In genomic region chrX:78543281-78543680, GRCh38 we compare ENCODE assay signal across 37 cellular contexts.
DNase-seq lines count a peak whose midpoint lies in the region; ATAC-seq, FAIRE-seq and TF ChIP-seq lines count a peak whose summit lies in the region.
"Had no signal": no experiment of that assay in that cellular context is flagged by ENCODE, and none has a peak within 500 bp of the region (broad histone marks: within the 10 kb centered on the region; RNA-seq: fewer than 3 reads in every experiment).

No MANE protein-coding gene starts in this region.

- no peak for TF ChIP-seq RAD21 in GM12878 (IDR thresholded peaks at IDR 0.05; ENCODE audit: insufficient read depth, low read depth, low read length)

- H2BK120ac ChIP-seq in trophoblast cell (ENCODE audit: insufficient read depth, low read length, poor library complexity), result no peak overlapping the region

- H4K20me1 ChIP-seq in astrocyte (ENCODE audit: insufficient read depth, low read length) (no peaks in the 10 kb centered on the region), GM12878 (ENCODE audit: control insufficient read depth, insufficient read depth) (no peaks in the 10 kb centered on the region)
- H4K20me1 ChIP-seq: BLaER1; BLaER1 treated with 17β-estradiol and CSF1 and Interleukin-3, amounts not matched to agents 10 nM and 100 nM had no signal

- POLR2A ChIA-PET in HEK293 (lab: Yijun Ruan, JAX) (interaction anchor here (0.6 kb wide), 1 partner anchor 552 kb away, joined by 4 read pairs; no protein-coding TSS in a partner anchor), GM12878 (lab: Charles Lee) (no interaction called here)

- intact Hi-C loops in GM12878 (cut with micrococcal nuclease; ENCODE audit: unreplicated experiment) (no loop called here), lower lobe of right lung (cut with DNase I) (no loop called here)

- FAIRE-seq in astrocyte (lab: Jason Lieb, UNC) (peak; percentile 78), GM12878 (lab: Jason Lieb, UNC) (no peak)
- FAIRE-seq: A204.1, D721Med had no signal

- no peak overlapping the region for H4K8ac ChIP-seq in trophoblast cell (ENCODE audit: low read depth, low read length)

- no peak overlapping the region for H3K4me2 ChIP-seq in astrocyte (ENCODE audit: low read length)
- H3K4me2 ChIP-seq in GM12878 (ENCODE audit: control insufficient read depth, insufficient read depth), result no peak overlapping the region
- no peak overlapping the region for H3K4me2 ChIP-seq in trophoblast cell (ENCODE audit: low read length)
- H3K4me2 ChIP-seq: A549; BLaER1; BLaER1 treated with 17β-estradiol and CSF1 and Interleukin-3, amounts not matched to agents 10 nM and 100 nM had no signal

- no peak overlapping the region for H3K4me3 Mint-ChIP-seq in astrocyte (ENCODE audit: unreplicated experiment)
- H3K4me3 Mint-ChIP-seq in activated T-cell treated with anti-CD3 and anti-CD28 coated beads, Interleukin-2, amount 50 U/mL, for 24 hours, result no peak overlapping the region
- H3K4me3 Mint-ChIP-seq: B cell; CD14-positive monocyte; CD4-positive, alpha-beta memory T cell; CD4-positive, alpha-beta T cell; CD4-positive, CD25-positive, alpha-beta regulatory T cell; CD8-positive, alpha-beta memory T cell; CD8-positive, alpha-beta T cell had no signal

- no TSS peak for BruUV-seq in GM12878 (replicated peaks; lab: Mats Ljungman, UMichigan)

- H3K9me3 ChIP-seq in HEK293 (ENCODE audit: control insufficient read depth, insufficient read depth, low read depth, low read length) (peaks cover 3% of the 10 kb centered on the region), adipocyte (ENCODE audit: control insufficient read depth, low read length) (peaks cover 41% of the 10 kb centered on the region), astrocyte (ENCODE audit: insufficient read depth, low read depth, low read length) (no peaks in the 10 kb centered on the region), GM12878 (replicated peaks; ENCODE audit: control insufficient read depth, insufficient read depth, low read length) (no peaks in the 10 kb centered on the region; the same call in 2 of the 3 replicates), lower lobe of right lung (no peaks in the 10 kb centered on the region), trophoblast cell (ENCODE audit: insufficient read depth, low read depth, low read length) (no peaks in the 10 kb centered on the region)
- H3K9me3 ChIP-seq: A549, BE2C, Caco-2 had no signal

- H3K27me3 ChIP-seq in adipocyte (replicated peaks; ENCODE audit: control insufficient read depth, insufficient read depth, low read length) (no peaks in the 10 kb centered on the region), astrocyte (ENCODE audit: insufficient read depth, low read length) (no peaks in the 10 kb centered on the region), GM12878 (replicated peaks in 1 of 2; ENCODE audit: control insufficient read depth in 2 of 2, insufficient read depth in 2 of 2, low read length in 1 of 2) (no peaks in the 10 kb centered on the region), lower lobe of right lung (ENCODE audit: low read depth) (no peaks in the 10 kb centered on the region), trophoblast cell (ENCODE audit: insufficient read depth, low read length) (no peaks in the 10 kb centered on the region)
- H3K27me3 ChIP-seq: BE2C had no signal

- H3K4me1 ChIP-seq in HEK293 (ENCODE audit: control insufficient read depth, insufficient read depth, low read length), result no peaks in the 10 kb centered on the region
- H3K4me1 ChIP-seq in adipocyte (ENCODE audit: control insufficient read depth, insufficient read depth, low read length), result no peaks in the 10 kb centered on the region
- H3K4me1 ChIP-seq in astrocyte (ENCODE audit: insufficient read depth, low read length), result no peaks in the 10 kb centered on the region
- H3K4me1 ChIP-seq in GM12878 (ENCODE audit: control insufficient read depth, insufficient read depth, low read length), result no peaks in the 10 kb centered on the region
- H3K4me1 ChIP-seq in lower lobe of right lung, result no peaks in the 10 kb centered on the region
- H3K4me1 ChIP-seq in trophoblast cell (ENCODE audit: control insufficient read depth in 1 of 2, insufficient read depth in 2 of 2, low read length in 2 of 2), result no peaks in the 10 kb centered on the region
- H3K4me1 ChIP-seq: A549; BE2C; BLaER1; BLaER1 treated with 17β-estradiol and CSF1 and Interleukin-3, amounts not matched to agents 10 nM and 100 nM; Caco-2 had no signal

- TF ChIP-seq POLR2A in GM12878 (IDR thresholded peaks at IDR 0.05; ENCODE audit: low read depth, low read length), result no peak

- H3K27ac ChIP-seq in HEK293 (ENCODE audit: extremely low read depth, low read depth, low read length) (no peak overlapping the region), astrocyte (ENCODE audit: low read depth, low read length) (no peak overlapping the region), GM12878 (ENCODE audit: control insufficient read depth, insufficient read depth) (no peak overlapping the region), lower lobe of right lung (no peak overlapping the region), trophoblast cell (ENCODE audit: low read depth, low read length) (no peak overlapping the region)
- H3K27ac ChIP-seq: 22Rv1; A549; BLaER1; BLaER1 treated with 17β-estradiol and CSF1 and Interleukin-3, amounts not matched to agents 10 nM and 100 nM; C4-2B had no signal

- H3K27me3 Mint-ChIP-seq in astrocyte (ENCODE audit: low read depth, unreplicated experiment), result no peaks in the 10 kb centered on the region
- peaks cover 27% of the 10 kb centered on the region for H3K27me3 Mint-ChIP-seq in activated T-cell treated with anti-CD3 and anti-CD28 coated beads, Interleukin-2, amount 50 U/mL, for 24 hours
- H3K27me3 Mint-ChIP-seq: B cell; CD4-positive, alpha-beta memory T cell; CD4-positive, alpha-beta T cell; CD4-positive, CD25-positive, alpha-beta regulatory T cell had no signal

- no peak overlapping the region for H2BK5ac ChIP-seq in trophoblast cell (ENCODE audit: low read depth, low read length, poor library complexity)

- RAD21 ChIA-PET in GM12878 (lab: Charles Lee; ENCODE audit: unreplicated experiment), result no interaction called here

- no peak overlapping the region for H3K4me3 ChIP-seq in HEK293 (ENCODE audit: low read depth, low read length)
- H3K4me3 ChIP-seq in adipocyte (ENCODE audit: low read length), result peak overlapping the region; percentile 23
- H3K4me3 ChIP-seq in astrocyte (ENCODE audit: insufficient read depth, low read depth, low read length), result no peak overlapping the region
- no peak overlapping the region for H3K4me3 ChIP-seq in GM12878
- H3K4me3 ChIP-seq in lower lobe of right lung, result no peak overlapping the region
- H3K4me3 ChIP-seq in trophoblast cell (ENCODE audit: low read depth, low read length), result no peak overlapping the region
- H3K4me3 ChIP-seq: A549; BLaER1; BLaER1 treated with 17β-estradiol and CSF1 and Interleukin-3, amounts not matched to agents 10 nM and 100 nM had no signal

- no peak overlapping the region for H4K12ac ChIP-seq in trophoblast cell (ENCODE audit: low read depth, low read length)

- H3K9ac ChIP-seq in adipocyte (ENCODE audit: low read length) (no peak overlapping the region), astrocyte (ENCODE audit: low read length) (no peak overlapping the region), GM12878 (ENCODE audit: control insufficient read depth, insufficient read depth, low read length) (no peak overlapping the region), trophoblast cell (ENCODE audit: low read length) (no peak overlapping the region)
- H3K9ac ChIP-seq: BLaER1; BLaER1 treated with 17β-estradiol and CSF1 and Interleukin-3, amounts not matched to agents 10 nM and 100 nM had no signal

- H3K36me3 ChIP-seq in HEK293 (ENCODE audit: control insufficient read depth in 2 of 2, insufficient read depth in 1 of 2, low read length in 2 of 2), result no peaks in the 10 kb centered on the region
- H3K36me3 ChIP-seq in adipocyte (ENCODE audit: control insufficient read depth, insufficient read depth, low read length, severe bottlenecking), result no peaks in the 10 kb centered on the region
- H3K36me3 ChIP-seq in astrocyte (ENCODE audit: insufficient read depth, low read length), result no peaks in the 10 kb centered on the region
- no peaks in the 10 kb centered on the region for H3K36me3 ChIP-seq in GM12878 (ENCODE audit: control insufficient read depth in 2 of 2, insufficient read depth in 2 of 2, low read length in 1 of 2)
- no peaks in the 10 kb centered on the region for H3K36me3 ChIP-seq in lower lobe of right lung
- no peaks in the 10 kb centered on the region for H3K36me3 ChIP-seq in trophoblast cell (ENCODE audit: control insufficient read depth in 1 of 2, insufficient read depth in 2 of 2, low read length in 2 of 2)
- H3K36me3 ChIP-seq: BE2C; BLaER1; BLaER1 treated with 17β-estradiol and CSF1 and Interleukin-3, amounts not matched to agents 10 nM and 100 nM had no signal

- SMC1A ChIA-PET in GM12878 (lab: Charles Lee; ENCODE audit: uncharacterized antibody, unreplicated experiment), result no interaction called here

- in situ Hi-C loops in GM12878 (cut with MboI), result no loop called here

- no peak overlapping the region for H3K18ac ChIP-seq in trophoblast cell (ENCODE audit: low read length)

- no peak overlapping the region for H3K27ac Mint-ChIP-seq in astrocyte (ENCODE audit: unreplicated experiment)
- no peak overlapping the region for H3K27ac Mint-ChIP-seq in activated T-cell treated with anti-CD3 and anti-CD28 coated beads, Interleukin-2, amount 50 U/mL, for 24 hours
- H3K27ac Mint-ChIP-seq: B cell; CD14-positive monocyte; CD4-positive, alpha-beta memory T cell; CD4-positive, alpha-beta T cell; CD4-positive, CD25-positive, alpha-beta regulatory T cell; CD8-positive, alpha-beta memory T cell; CD8-positive, alpha-beta T cell had no signal

- no peak for TF ChIP-seq EP300 in GM12878 (IDR thresholded peaks at IDR 0.05; ENCODE audit: borderline replicate concordance in 1 of 2, control insufficient read depth in 1 of 2, low read depth in 2 of 2, low read length in 2 of 2)

- CTCF ChIA-PET in HEK293 (lab: Yijun Ruan, JAX) (no interaction called here), GM12878 (lab: Yijun Ruan, JAX) (no interaction called here)

- ATAC-seq in GM12878 (no peak), lower lobe of right lung (no peak)
- ATAC-seq: A549; CD8-positive, alpha-beta T cell had no signal

- no peak overlapping the region for H3K4ac ChIP-seq in trophoblast cell (ENCODE audit: low read depth, low read length)

- H3K23ac ChIP-seq in trophoblast cell (ENCODE audit: low read length), result no peak overlapping the region

- H3K9me3 Mint-ChIP-seq in astrocyte (ENCODE audit: unreplicated experiment), result peaks cover 11% of the 10 kb centered on the region
- peaks cover 26% of the 10 kb centered on the region for H3K9me3 Mint-ChIP-seq in activated T-cell treated with anti-CD3 and anti-CD28 coated beads, Interleukin-2, amount 50 U/mL, for 24 hours

- peaks cover 3% of the 10 kb centered on the region for H3K4me1 Mint-ChIP-seq in astrocyte (ENCODE audit: low read depth, unreplicated experiment)
- peaks cover 3% of the 10 kb centered on the region for H3K4me1 Mint-ChIP-seq in activated T-cell treated with anti-CD3 and anti-CD28 coated beads, Interleukin-2, amount 50 U/mL, for 24 hours (ENCODE audit: low read depth)
- H3K4me1 Mint-ChIP-seq: B cell; CD14-positive monocyte; CD4-positive, alpha-beta memory T cell; CD4-positive, CD25-positive, alpha-beta regulatory T cell; CD8-positive, alpha-beta memory T cell had no signal

- H3K79me1 ChIP-seq in trophoblast cell (ENCODE audit: low read length), result no peaks in the 10 kb centered on the region

- no peak overlapping the region for H3K14ac ChIP-seq in trophoblast cell (ENCODE audit: low read length)

- H3K79me2 ChIP-seq in astrocyte (ENCODE audit: insufficient read depth, low read length) (no peaks in the 10 kb centered on the region), GM12878 (ENCODE audit: control insufficient read depth, insufficient read depth, low read length) (no peaks in the 10 kb centered on the region), trophoblast cell (ENCODE audit: control insufficient read depth, insufficient read depth, low read length, poor library complexity) (no peaks in the 10 kb centered on the region)

- no peak overlapping the region for H4K91ac ChIP-seq in trophoblast cell (ENCODE audit: low read depth, low read length)

- no peak overlapping the region for H2BK12ac ChIP-seq in trophoblast cell (ENCODE audit: low read length)

- H2AFZ ChIP-seq in astrocyte (ENCODE audit: low read depth, low read length) (no peak overlapping the region), GM12878 (ENCODE audit: control insufficient read depth, low read depth, low read length) (no peak overlapping the region), trophoblast cell (ENCODE audit: insufficient read depth, low read length, poor library complexity) (no peak overlapping the region)

- H2AK5ac ChIP-seq in trophoblast cell (ENCODE audit: low read length), result no peak overlapping the region

- DNase-seq in adipocyte (ENCODE audit: low read depth) (no peak), astrocyte (ENCODE audit: low read depth) (no peak), GM12878 (ENCODE audit: low read depth, low spot score) (no peak), lower lobe of right lung (no peak), NCI-H526 treated with DMSO at 0.1 percent for 48 hours (lab: John Stamatoyannopoulos, UW) (no peak), trophoblast cell (no peak)
- DNase-seq in activated T-cell treated with anti-CD3 and anti-CD28 coated beads, Interleukin-2, amount 50 U/mL, for 24 hours, result no peak
- DNase-seq: 8988T; ACHN; AML-193; BE2C; C1 segment of cervical spinal cord; Caco-2; Calu3; CD4-positive, alpha-beta memory T cell; CD4-positive, alpha-beta T cell; CD4-positive, CD25-positive, alpha-beta regulatory T cell; CD8-positive, alpha-beta memory T cell; CD8-positive, alpha-beta T cell; COR-L47; DMS 273 treated with DMSO at 0.1 percent for 48 hours; DMS153; DMS53; DMS79; DMS79 treated with DMSO at 0.1 percent for 48 hours; DND-41; EL had no signal

- WGBS in GM12878 (ENCODE audit: insufficient coverage, insufficient replicate concordance, low lambda C conversion rate, missing lambda C conversion rate), result 80% methylated on average over 1 of the region's 1 CpG
- no CpG with 5 or more reads among the region's 1 CpG for WGBS in trophoblast cell (ENCODE audit: extremely low coverage, insufficient coverage, insufficient read length)

- TF ChIP-seq CTCF in HEK293 (tag by site-specific recombination; IDR thresholded peaks at IDR 0.05) (no peak), astrocyte (IDR thresholded peaks at IDR 0.05; ENCODE audit: insufficient read depth, low read depth, low read length) (no peak), GM12878 (IDR thresholded peaks at IDR 0.05 in 2 of 3, conservative IDR thresholded peaks at IDR 0.05 in 1 of 3; ENCODE audit: control insufficient read depth in 2 of 3, extremely low read depth in 1 of 3, insufficient read depth in 1 of 3, low read depth in 3 of 3, low read length in 3 of 3) (no peak), lower lobe of right lung (IDR thresholded peaks at IDR 0.05) (no peak)

- H3K36me3 Mint-ChIP-seq in astrocyte (ENCODE audit: low read depth, unreplicated experiment), result peaks cover 2% of the 10 kb centered on the region
- H3K36me3 Mint-ChIP-seq in activated T-cell treated with anti-CD3 and anti-CD28 coated beads, Interleukin-2, amount 50 U/mL, for 24 hours (ENCODE audit: low read depth), result no peaks in the 10 kb centered on the region
- H3K36me3 Mint-ChIP-seq: CD14-positive monocyte; CD4-positive, CD25-positive, alpha-beta regulatory T cell had no signal
